ENCODE assay signal across 1 cellular context in genomic region chr6:132816665-132817064, GRCh38.
A peak's percentile ranks its signal among the peaks of the same experiment; 100 is the strongest.
TF ChIP-seq lines count a peak whose summit lies in the region.

No MANE protein-coding gene starts in this region.

TF ChIP-seq in GM12878, 131 proteins besides CTCF, POLR2A, EP300 and RAD21:
- no peak for TF ChIP-seq EZH2 (IDR thresholded peaks at IDR 0.05; ENCODE audit: borderline replicate concordance, control insufficient read depth, low read depth, low read length)
- 0 out of 2 replicates have a peak, but pooled peaks have one; percentile 22 for TF ChIP-seq MXI1 (IDR thresholded peaks at IDR 0.05; ENCODE audit: low read depth, low read length)
- TF ChIP-seq SP1 (IDR thresholded peaks at IDR 0.05; ENCODE audit: low read depth, low read length), result no peak
- TF ChIP-seq NBN (IDR thresholded peaks at IDR 0.05), result no peak
- TF ChIP-seq IKZF1 (conservative IDR thresholded peaks at IDR 0.05), result no peak
- TF ChIP-seq RB1 (IDR thresholded peaks at IDR 0.05; ENCODE audit: borderline replicate concordance), result no peak
- no peak for TF ChIP-seq LARP7 (IDR thresholded peaks at IDR 0.05)
- TF ChIP-seq YY1 (IDR thresholded peaks at IDR 0.05; ENCODE audit: low read depth, low read length), result 0 out of 2 replicates have a peak, but pooled peaks have one; percentile 23
- 0 out of 2 replicates have a peak, but pooled peaks have one; percentile 24 for TF ChIP-seq SMAD5 (IDR thresholded peaks at IDR 0.05; ENCODE audit: low read depth)
- TF ChIP-seq MYB (IDR thresholded peaks at IDR 0.05; ENCODE audit: borderline replicate concordance, low read depth, low read length), result no peak
